8 cellular contexts compared by ENCODE assay signal in genomic region chr10:47775361-47776231, GRCh38. TPM values are rescaled to one million over a fixed set of nuclear protein-coding genes. Genes with fewer than 3 reads are reported as not detected.
DNase-seq lines count a peak whose midpoint lies in the region; ATAC-seq and TF ChIP-seq lines count a peak whose summit lies in the region.
"Not testable (repeated sequence)": the region's sequence is repeated elsewhere in the genome, so short reads cannot be mapped to it uniquely, and the experiment has no call there.

No MANE protein-coding gene starts in this region.

- 10 to 11% methylated on average over 2 to 4 of the region's 6 CpGs for WGBS in esophagus squamous epithelium, 2 donors

- not testable (repeated sequence) for TF ChIP-seq POLR2A in esophagus squamous epithelium (IDR thresholded peaks at IDR 0.05)

- not testable (repeated sequence) for H3K9me3 ChIP-seq in PC-9 (ENCODE audit: insufficient read depth, low read depth); esophagus squamous epithelium; left lung

- CTCF ChIA-PET in BJ (lab: Yijun Ruan, JAX) = not testable (repeated sequence)
- CTCF ChIA-PET in PC-9 (lab: Charles Lee) = interaction anchor here (0.6 kb wide), 1 partner anchor 33 kb away, joined by 5 read pairs; no protein-coding TSS in a partner anchor

- H3K9me2 ChIP-seq in PC-9 (ENCODE audit: insufficient read depth) = not testable (repeated sequence)

- not testable (repeated sequence) for H3K27ac ChIP-seq in PC-9, esophagus squamous epithelium, left lung

- H2AFZ ChIP-seq in PC-9 = not testable (repeated sequence)

- H3K4me1 ChIP-seq in PC-9 (replicated peaks; ENCODE audit: insufficient read depth); esophagus squamous epithelium; left lung: not testable (repeated sequence)

- H3K79me2 ChIP-seq in PC-9 (ENCODE audit: low read depth) = not testable (repeated sequence)

- ATAC-seq in GM21423 (IDR thresholded peaks at IDR 0.05; ENCODE audit: unreplicated experiment) = peak; percentile 51
- peak; percentile 68 for ATAC-seq in activated naive CD8-positive, alpha-beta T cell treated with anti-CD3 and anti-CD28 coated beads, Interleukin-2, amount 10 ng/mL, durations not matched to agents 7 days and 5 days (ENCODE audit: low read depth)
- ATAC-seq in left lung = peak; percentile 95

- H3K4me1 Mint-ChIP-seq in activated naive CD8-positive, alpha-beta T cell treated with anti-CD3 and anti-CD28 coated beads, Interleukin-2, amount 10 ng/mL, durations not matched to agents 7 days and 5 days = not testable (repeated sequence)

- DNase-seq in BJ (ENCODE audit: low read depth); activated naive CD8-positive, alpha-beta T cell treated with anti-CD3 and anti-CD28 coated beads, Interleukin-2, amount 10 ng/mL, durations not matched to agents 7 days and 5 days; esophagus squamous epithelium (lab: John Stamatoyannopoulos, UW): not testable (repeated sequence)
- DNase-seq in NAMALWA (ENCODE audit: low spot score) (peak; percentile 58), PC-9 (peak; percentile 78 to 79), left lung (peak in 1 of 2 donors; percentile 48), skeletal muscle cell (ENCODE audit: low read depth) (peak; percentile 13)

- H3K4me3 ChIP-seq in BJ (ENCODE audit: low read depth, low read length); PC-9; esophagus squamous epithelium; left lung; skeletal muscle cell (ENCODE audit: low read depth, low read length): not testable (repeated sequence)

- POLR2A ChIA-PET in BJ (lab: Charles Lee); PC-9 (lab: Charles Lee; ENCODE audit: unreplicated experiment); activated naive CD8-positive, alpha-beta T cell treated with anti-CD3 and anti-CD28 coated beads, Interleukin-2, amount 10 ng/mL, durations not matched to agents 7 days and 5 days (lab: Charles Lee): not testable (repeated sequence)

- H3F3A ChIP-seq in PC-9 (ENCODE audit: insufficient read depth, low read depth) = not testable (repeated sequence)

- not testable (repeated sequence) for H3K36me3 ChIP-seq in BJ (ENCODE audit: control insufficient read depth, insufficient read depth, low read length); PC-9 (ENCODE audit: low read depth); esophagus squamous epithelium; left lung

- not testable (repeated sequence) for H3K27me3 ChIP-seq in BJ (ENCODE audit: control insufficient read depth, insufficient read depth, low read length); PC-9 (ENCODE audit: insufficient read depth, low read depth); esophagus squamous epithelium; left lung

- intact Hi-C loops in PC-9 (cut with micrococcal nuclease; ENCODE audit: unreplicated experiment); esophagus squamous epithelium (cut with DNase I); left lung (cut with DNase I): not testable (repeated sequence)

- not testable (repeated sequence) for H3K27me3 Mint-ChIP-seq in activated naive CD8-positive, alpha-beta T cell treated with anti-CD3 and anti-CD28 coated beads, Interleukin-2, amount 10 ng/mL, durations not matched to agents 7 days and 5 days

- not testable (repeated sequence) for H3K36me3 Mint-ChIP-seq in activated naive CD8-positive, alpha-beta T cell treated with anti-CD3 and anti-CD28 coated beads, Interleukin-2, amount 10 ng/mL, durations not matched to agents 7 days and 5 days

- not testable (repeated sequence) for BruUV-seq in PC-9 (replicated peaks; lab: Mats Ljungman, UMichigan)

- not testable (repeated sequence) for H3K4me3 Mint-ChIP-seq in activated naive CD8-positive, alpha-beta T cell treated with anti-CD3 and anti-CD28 coated beads, Interleukin-2, amount 10 ng/mL, durations not matched to agents 7 days and 5 days

- not testable (repeated sequence) for H3K4me2 ChIP-seq in PC-9

- TF ChIP-seq CTCF in BJ (IDR thresholded peaks at IDR 0.05; ENCODE audit: insufficient read depth, low read depth, low read length) = peak; percentile 46
- TF ChIP-seq CTCF in PC-9 (conservative IDR thresholded peaks at IDR 0.05) = peak; percentile 68
- TF ChIP-seq CTCF in esophagus squamous epithelium (IDR thresholded peaks at IDR 0.05) = peak in 5 of 6 experiments; percentile 26 to 54 (median 31)
- not testable (repeated sequence) for TF ChIP-seq CTCF in left lung (IDR thresholded peaks at IDR 0.05)

- not testable (repeated sequence) for H3K27ac Mint-ChIP-seq in activated naive CD8-positive, alpha-beta T cell treated with anti-CD3 and anti-CD28 coated beads, Interleukin-2, amount 10 ng/mL, durations not matched to agents 7 days and 5 days

- not testable (repeated sequence) for H4K20me1 ChIP-seq in PC-9 (ENCODE audit: insufficient read depth)

- not testable (repeated sequence) for H3K9me3 Mint-ChIP-seq in activated naive CD8-positive, alpha-beta T cell treated with anti-CD3 and anti-CD28 coated beads, Interleukin-2, amount 10 ng/mL, durations not matched to agents 7 days and 5 days

RNA-seq across cellular contexts. Expression of gene SYT15B, which starts 12.2 kb away (rescaled TPM):
- 0.85 and 2.0 TPM in 2 replicates for polyA plus RNA-seq in BJ (2011; rRNA removed)
- 1.1 and 1.2 TPM in 2 replicates for polyA minus RNA-seq in BJ (2011; rRNA and poly(A)+ RNA removed)
- 0.94 and 1.1 TPM in 2 replicates for total RNA-seq in PC-9 (2021)
- total RNA-seq in activated naive CD8-positive, alpha-beta T cell treated with anti-CD3 and anti-CD28 coated beads, Interleukin-2, amount 10 ng/mL, durations not matched to agents 7 days and 5 days = under 1 TPM in 1 of 2 experiments, not detected in 1; 0.47 TPM
- total RNA-seq in esophagus squamous epithelium = 1 to 10 TPM; 1.0 to 4.9 (median 2.1) TPM
- 10 to 100 TPM; 37.4 to 41.5 TPM for total RNA-seq in left lung

Comparison
In these comparisons a context has a peak if more than half of its experiments do, and no peak if none do; other contexts are left out.
1. RNA of gene SYT15B, which starts 12.2 kb away (total RNA-seq): 37.4 to 41.5 TPM in left lung; 1.0 to 4.9 TPM in esophagus squamous epithelium, 0.94 to 1.1 TPM in PC-9 and 0.47 TPM in activated naive CD8-positive, alpha-beta T cell treated with anti-CD3 and anti-CD28 coated beads, Interleukin-2, amount 10 ng/mL, durations not matched to agents 7 days and 5 days; every median in the first group is over 4 times any median in the second.
2. Peak in every context shown above with its lines, with median percentiles within 50 percentile points of each other: ATAC-seq.